Comparison of ENCODE assay signal across 11 cellular contexts in the genomic region with DNA sequence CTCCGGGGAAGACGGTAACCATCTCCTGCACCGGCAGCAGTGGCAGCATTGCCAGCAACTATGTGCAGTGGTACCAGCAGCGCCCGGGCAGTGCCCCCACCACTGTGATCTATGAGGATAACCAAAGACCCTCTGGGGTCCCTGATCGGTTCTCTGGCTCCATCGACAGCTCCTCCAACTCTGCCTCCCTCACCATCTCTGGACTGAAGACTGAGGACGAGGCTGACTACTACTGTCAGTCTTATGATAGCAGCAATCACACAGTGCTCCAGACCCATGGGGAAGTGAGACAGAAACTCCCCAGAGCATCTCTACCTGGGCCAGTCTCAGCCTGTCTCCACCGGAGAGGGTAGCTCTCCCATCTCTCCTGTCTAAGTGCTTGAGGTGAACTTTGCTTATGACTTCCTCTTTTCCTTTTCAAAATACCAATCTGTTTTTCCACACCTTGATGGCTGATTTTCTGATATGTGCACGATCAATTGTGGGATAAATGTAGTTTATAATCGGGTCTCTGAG. TPM values are rescaled to one million over a fixed set of nuclear protein-coding genes. Genes with fewer than 3 reads are reported as not detected.
A peak's percentile ranks its signal among the peaks of the same experiment; 100 is the strongest.
DNase-seq lines count a peak whose midpoint lies in the region; ATAC-seq, FAIRE-seq and TF ChIP-seq lines count a peak whose summit lies in the region.
"Had no signal": no experiment of that assay in that cellular context is flagged by ENCODE, and none has a peak within 500 bp of the region (broad histone marks: within the 10 kb centered on the region; RNA-seq: fewer than 3 reads in every experiment).

No MANE protein-coding gene starts in this region.

- no peaks in the 10 kb centered on the region for H3K27me3 ChIP-seq in OCI-LY1 (ENCODE audit: insufficient read depth, low read length)

- H3K79me2 ChIP-seq in OCI-LY1 (ENCODE audit: insufficient read depth, low read length), result 0 out of 2 replicates have a peak, but pooled peaks cover 9% of the 10 kb centered on the region

- no peak overlapping the region for H3K4me3 Mint-ChIP-seq in activated T-helper 1 cell treated with anti-CD3 and anti-CD28 coated beads, Interleukin-12 subunit alpha, Interleukin-12 subunit beta, Interleukin-2, Interleukin-4 antibody, amounts not matched to agents 30 ng/mL and 10 ng/mL and 1 ng/mL, durations not matched to agents 14 hours and 24 hours and 36 hours

- TF ChIP-seq CTCF in OCI-LY1 (IDR thresholded peaks at IDR 0.05; ENCODE audit: low read length), result no peak
- TF ChIP-seq CTCF in kidney (IDR thresholded peaks at IDR 0.05; ENCODE audit: borderline replicate concordance, extremely low read depth, insufficient read depth), result no peak

- no peaks in the 10 kb centered on the region for H3K4me1 Mint-ChIP-seq in activated T-helper 1 cell treated with anti-CD3 and anti-CD28 coated beads, Interleukin-12 subunit alpha, Interleukin-12 subunit beta, Interleukin-2, Interleukin-4 antibody, amounts not matched to agents 30 ng/mL and 10 ng/mL and 1 ng/mL, durations not matched to agents 14 hours and 24 hours and 36 hours (ENCODE audit: low read depth)

- intact Hi-C loops in activated T-helper 1 cell treated with anti-CD3 and anti-CD28 coated beads, Interleukin-12 subunit alpha, Interleukin-12 subunit beta, Interleukin-2, Interleukin-4 antibody, amounts not matched to agents 30 ng/mL and 10 ng/mL and 1 ng/mL, durations not matched to agents 14 hours and 24 hours and 36 hours (cut with micrococcal nuclease), result no loop called here
- intact Hi-C loops in kidney (cut with DNase I), result no loop called here

- H3K9me3 Mint-ChIP-seq in activated T-helper 1 cell treated with anti-CD3 and anti-CD28 coated beads, Interleukin-12 subunit alpha, Interleukin-12 subunit beta, Interleukin-2, Interleukin-4 antibody, amounts not matched to agents 30 ng/mL and 10 ng/mL and 1 ng/mL, durations not matched to agents 14 hours and 24 hours and 36 hours, result no peaks in the 10 kb centered on the region

- TF ChIP-seq POLR2A in GM12891 (IDR thresholded peaks at IDR 0.05; ENCODE audit: low read depth, low read length), result no peak

- ATAC-seq in GM19467 (IDR thresholded peaks at IDR 0.05; ENCODE audit: unreplicated experiment) (peak; percentile 40), HG02943 (IDR thresholded peaks at IDR 0.05; ENCODE audit: low read depth, unreplicated experiment) (peak; percentile 69)

- H2AFZ ChIP-seq in OCI-LY1 (ENCODE audit: low read length), result no peak overlapping the region

- H3K9me2 ChIP-seq in OCI-LY1 (ENCODE audit: low read depth, low read length), result no peaks in the 10 kb centered on the region

- no peak overlapping the region for H3K27ac Mint-ChIP-seq in activated T-helper 1 cell treated with anti-CD3 and anti-CD28 coated beads, Interleukin-12 subunit alpha, Interleukin-12 subunit beta, Interleukin-2, Interleukin-4 antibody, amounts not matched to agents 30 ng/mL and 10 ng/mL and 1 ng/mL, durations not matched to agents 14 hours and 24 hours and 36 hours

- H3K9me3 ChIP-seq in OCI-LY1 (ENCODE audit: low read length), result no peaks in the 10 kb centered on the region
- H3K9me3 ChIP-seq in kidney (ENCODE audit: control insufficient read depth in 1 of 2, low read length in 2 of 2), result no peaks in the 10 kb centered on the region
- H3K9me3 ChIP-seq: esophagus squamous epithelium had no signal

- peaks cover 21% of the 10 kb centered on the region for H3K27me3 Mint-ChIP-seq in activated T-helper 1 cell treated with anti-CD3 and anti-CD28 coated beads, Interleukin-12 subunit alpha, Interleukin-12 subunit beta, Interleukin-2, Interleukin-4 antibody, amounts not matched to agents 30 ng/mL and 10 ng/mL and 1 ng/mL, durations not matched to agents 14 hours and 24 hours and 36 hours (ENCODE audit: insufficient read depth)

- H3K4me3 ChIP-seq in OCI-LY1 (ENCODE audit: low read depth, low read length, poor library complexity, severe bottlenecking) (peak overlapping the region; percentile 77), kidney (ENCODE audit: low read length in 2 of 2) (no peak overlapping the region)
- H3K4me3 ChIP-seq: esophagus squamous epithelium had no signal

- H3K9ac ChIP-seq in OCI-LY1 (ENCODE audit: low read length) (peak overlapping the region; percentile 81), kidney (ENCODE audit: low read length in 2 of 2) (no peak overlapping the region)

- peak; percentile 96 for FAIRE-seq in GM12891 (lab: Jason Lieb, UNC)
- no peak for FAIRE-seq in kidney (lab: Jason Lieb, UNC)

- DNase-seq in GM12891 (ENCODE audit: insufficient read length, low spot score) (no peak), OCI-M1 (lab: John Stamatoyannopoulos, UW) (no peak), kidney (no peak)
- no peak for DNase-seq in activated CD4-positive, alpha-beta T cell treated with anti-CD3 and anti-CD28 coated beads for 48 hours
- no peak for DNase-seq in activated T-helper 1 cell treated with anti-CD3 and anti-CD28 coated beads, Interleukin-12 subunit alpha, Interleukin-12 subunit beta, Interleukin-2, Interleukin-4 antibody, amounts not matched to agents 30 ng/mL and 10 ng/mL and 1 ng/mL, durations not matched to agents 14 hours and 24 hours and 36 hours (ENCODE audit: low spot score)
- DNase-seq: esophagus squamous epithelium, T1000 had no signal

- no peaks in the 10 kb centered on the region for H3F3A ChIP-seq in OCI-LY1 (ENCODE audit: insufficient read depth, low read length)

- H4K20me1 ChIP-seq in OCI-LY1 (ENCODE audit: insufficient read depth, low read length), result no peaks in the 10 kb centered on the region

- H3K4me2 ChIP-seq in OCI-LY1 (ENCODE audit: low read length), result peak overlapping the region; percentile 98

- H3K27ac ChIP-seq in OCI-LY1 (ENCODE audit: low read depth, low read length, poor library complexity, severe bottlenecking), result peak overlapping the region; percentile 96
- H3K27ac ChIP-seq in kidney (ENCODE audit: low read depth in 2 of 2, low read length in 2 of 2), result no peak overlapping the region
- H3K27ac ChIP-seq: esophagus squamous epithelium had no signal

- H3K36me3 Mint-ChIP-seq in activated T-helper 1 cell treated with anti-CD3 and anti-CD28 coated beads, Interleukin-12 subunit alpha, Interleukin-12 subunit beta, Interleukin-2, Interleukin-4 antibody, amounts not matched to agents 30 ng/mL and 10 ng/mL and 1 ng/mL, durations not matched to agents 14 hours and 24 hours and 36 hours (ENCODE audit: low read depth), result no peaks in the 10 kb centered on the region

- H3K36me3 ChIP-seq in OCI-LY1 (ENCODE audit: insufficient read depth, low read length) (peaks cover 12% of the 10 kb centered on the region; the same call in 1 of the 2 replicates), kidney (ENCODE audit: control insufficient read depth in 1 of 2, insufficient read depth in 2 of 2, low read length in 2 of 2) (no peaks in the 10 kb centered on the region)
- H3K36me3 ChIP-seq: esophagus squamous epithelium had no signal

- peaks cover 73% of the 10 kb centered on the region for H3K4me1 ChIP-seq in OCI-LY1 (ENCODE audit: insufficient read depth, low read length, severe bottlenecking)
- H3K4me1 ChIP-seq in kidney (ENCODE audit: control insufficient read depth in 1 of 2, insufficient read depth in 1 of 2, low read depth in 1 of 2, low read length in 2 of 2), result peaks cover 0 to 5% of the 10 kb centered on the region in 2 donors
- H3K4me1 ChIP-seq: esophagus squamous epithelium had no signal

TF ChIP-seq in GM12891, 5 proteins besides CTCF, POLR2A, EP300 and RAD21:
- TF ChIP-seq POLR2AphosphoS5 (IDR thresholded peaks at IDR 0.05; ENCODE audit: low read depth, low read length) (no peak), POU2F2 (IDR thresholded peaks at IDR 0.05; ENCODE audit: low read depth, low read length) (no peak), SPI1 (IDR thresholded peaks at IDR 0.05; ENCODE audit: low read depth, low read length) (peak; percentile 95), TAF1 (IDR thresholded peaks at IDR 0.05; ENCODE audit: low read depth, low read length) (no peak)

RNA-seq across cellular contexts. Expression of gene VPREB1, which starts 48.5 kb away (rescaled TPM):
- not detected for polyA plus RNA-seq in GM12891 (2012; ENCODE audit: low read depth, missing spikeins)
- not detected in 2 replicates for total RNA-seq in activated T-helper 1 cell treated with anti-CD3 and anti-CD28 coated beads, Interleukin-12 subunit alpha, Interleukin-12 subunit beta, Interleukin-2, Interleukin-4 antibody, amounts not matched to agents 30 ng/mL and 10 ng/mL and 1 ng/mL, durations not matched to agents 14 hours and 24 hours and 36 hours
- not detected for total RNA-seq in kidney
- not detected for polyA plus RNA-seq in kidney (ENCODE audit: insufficient read depth, low read depth, low replicate concordance)
- total RNA-seq: esophagus squamous epithelium, kidney epithelial cell had no signal
